In the genomic region with DNA sequence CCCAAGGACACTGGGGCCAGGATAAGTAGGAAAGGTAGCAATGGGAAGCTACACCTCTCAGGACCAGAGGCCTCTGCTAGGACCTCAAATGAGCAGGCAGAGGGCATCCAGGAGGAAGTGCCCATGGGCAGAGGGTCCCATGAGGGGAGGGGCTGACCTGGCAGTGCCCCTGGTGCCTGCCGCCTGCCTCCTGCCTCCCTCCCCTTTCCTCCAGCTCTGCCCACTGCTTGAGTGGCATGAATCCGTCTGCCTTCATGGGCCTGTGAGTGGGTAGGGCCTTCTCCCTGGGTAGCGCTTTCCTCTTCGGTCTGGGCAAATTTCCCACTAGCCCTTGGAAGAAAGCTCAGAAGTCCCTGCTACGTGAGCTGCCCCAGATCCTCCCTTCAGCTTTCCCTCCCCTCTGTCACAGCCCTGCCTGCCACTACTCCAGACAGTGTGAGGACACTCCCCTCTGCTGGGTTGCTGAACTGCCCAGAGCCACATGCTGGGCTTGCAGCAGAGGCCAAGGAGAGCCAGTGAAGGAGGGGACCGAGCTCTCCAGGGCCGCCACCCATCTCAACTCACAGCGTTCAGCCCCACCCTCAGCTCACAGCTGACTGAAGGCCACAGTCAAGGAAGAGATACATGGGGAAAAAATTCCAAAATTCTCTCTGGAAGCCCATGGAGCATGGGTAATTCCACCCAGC, we compare ENCODE assay signal across 12 cellular contexts.
DNase-seq lines count a peak whose midpoint lies in the region; ATAC-seq, FAIRE-seq and TF ChIP-seq lines count a peak whose summit lies in the region.
"Had no signal": no experiment of that assay in that cellular context is flagged by ENCODE, and none has a peak within 500 bp of the region (broad histone marks: within the 10 kb centered on the region; RNA-seq: fewer than 3 reads in every experiment).

No MANE protein-coding gene starts in this region.

- CTCF ChIA-PET in GM12878 (lab: Yijun Ruan, JAX) (interaction anchor here (0.7 kb wide), 1 partner anchor 64 kb away, joined by 4 read pairs; no protein-coding TSS in a partner anchor), HepG2 (lab: Yijun Ruan, JAX; ENCODE audit: low intra/inter-chr PET ratio, low total read pairs) (no interaction called here)

- no peaks in the 10 kb centered on the region for H3K9me3 ChIP-seq in GM12878 (replicated peaks; ENCODE audit: control insufficient read depth, insufficient read depth, low read length)
- H3K9me3 ChIP-seq in HepG2 (ENCODE audit: low read length) = no peaks in the 10 kb centered on the region
- H3K9me3 ChIP-seq in vagina = no peaks in the 10 kb centered on the region

- POLR2A ChIA-PET in GM12878 (lab: Charles Lee) = no interaction called here
- POLR2A ChIA-PET in HepG2 (lab: Yijun Ruan, JAX) = interaction anchor here (1.0 kb wide), 1 partner anchor 11 kb away, joined by 3 read pairs; no protein-coding TSS in a partner anchor

- RAD21 ChIA-PET in GM12878 (lab: Charles Lee; ENCODE audit: unreplicated experiment) = interaction anchor here (0.8 kb wide), 1 partner anchor 193 kb away, joined by 4 read pairs; no protein-coding TSS in a partner anchor

- no peak overlapping the region for H3K9ac ChIP-seq in GM12878 (ENCODE audit: control insufficient read depth, insufficient read depth, low read length)
- no peak overlapping the region for H3K9ac ChIP-seq in HepG2 (ENCODE audit: insufficient read depth, low read depth, low read length)

- in situ Hi-C loops in GM12878 (cut with MboI) (no loop called here), HepG2 (cut with HindIII; ENCODE audit: extremely low pct_ligation_motif_present, low pct_unique_long_range_greater_than_20kb) (no loop called here)

- H2AFZ ChIP-seq in GM12878 (ENCODE audit: control insufficient read depth, low read depth, low read length) (no peak overlapping the region), HepG2 (ENCODE audit: low read length) (no peak overlapping the region)

- intact Hi-C loops in GM12878 (cut with micrococcal nuclease; ENCODE audit: unreplicated experiment) = no loop called here
- intact Hi-C loops in HepG2 (cut with micrococcal nuclease; ENCODE audit: unreplicated experiment) = no loop called here
- intact Hi-C loops in vagina (cut with DNase I) = no loop called here

- BruUV-seq in GM12878 (replicated peaks; lab: Mats Ljungman, UMichigan) = no TSS peak
- no TSS peak for BruUV-seq in HepG2 (replicated peaks; lab: Mats Ljungman, UMichigan)

- ATAC-seq in GM12878 (peak; percentile 31; the same call in 1 of the 3 replicates), HepG2 (peak; percentile 33; the same call in 2 of the 3 replicates)
- ATAC-seq: stimulated activated naive CD8-positive, alpha-beta T cell treated with anti-CD3 and anti-CD28 coated beads, Interleukin-15, Interleukin-2, amounts not matched to agents 100 U/mL and 50 U/mL, for 24 hours had no signal

- H4K20me1 ChIP-seq in GM12878 (ENCODE audit: control insufficient read depth, insufficient read depth) (no peaks in the 10 kb centered on the region), HepG2 (ENCODE audit: insufficient read depth, low read length) (no peaks in the 10 kb centered on the region)

- TF ChIP-seq EP300 in GM12878 (IDR thresholded peaks at IDR 0.05; ENCODE audit: borderline replicate concordance in 1 of 2, control insufficient read depth in 1 of 2, low read depth in 2 of 2, low read length in 2 of 2) (no peak), HepG2 (IDR thresholded peaks at IDR 0.05; ENCODE audit: low read depth in 2 of 2, low read length in 2 of 2) (no peak), HepG2 (CRISPR knock-in tag; IDR thresholded peaks at IDR 0.05; ENCODE audit: borderline replicate concordance) (no peak)

- no peak for TF ChIP-seq RAD21 in GM12878 (IDR thresholded peaks at IDR 0.05; ENCODE audit: insufficient read depth, low read depth, low read length)
- no peak for TF ChIP-seq RAD21 in HepG2 (CRISPR knock-in tag; IDR thresholded peaks at IDR 0.05)

- H3K4me3 ChIP-seq in GM12878 (no peak overlapping the region), HepG2 (replicated peaks in 1 of 3; ENCODE audit: insufficient read depth in 1 of 3, low read depth in 2 of 3, low read length in 3 of 3) (no peak overlapping the region), vagina (no peak overlapping the region)

- H3K4me2 ChIP-seq in GM12878 (ENCODE audit: control insufficient read depth, insufficient read depth) = no peak overlapping the region
- H3K4me2 ChIP-seq in HepG2 (ENCODE audit: low read depth, low read length) = no peak overlapping the region

- TF ChIP-seq POLR2A in GM12878 (IDR thresholded peaks at IDR 0.05; ENCODE audit: low read depth, low read length) = no peak
- TF ChIP-seq POLR2A in HepG2 (IDR thresholded peaks at IDR 0.05; ENCODE audit: insufficient read depth in 1 of 2, low read depth in 2 of 2, low read length in 2 of 2) = no peak
- TF ChIP-seq POLR2A in vagina (IDR thresholded peaks at IDR 0.05) = no peak

- H3K79me2 ChIP-seq in GM12878 (ENCODE audit: control insufficient read depth, insufficient read depth, low read length) (no peaks in the 10 kb centered on the region), HepG2 (ENCODE audit: insufficient read depth, low read length) (no peaks in the 10 kb centered on the region)

- no peaks in the 10 kb centered on the region for H3K36me3 ChIP-seq in GM12878 (ENCODE audit: control insufficient read depth in 2 of 2, insufficient read depth in 2 of 2, low read length in 1 of 2)
- H3K36me3 ChIP-seq in HepG2 (replicated peaks in 1 of 2; ENCODE audit: control insufficient read depth in 1 of 2, insufficient read depth in 2 of 2, low read length in 2 of 2) = no peaks in the 10 kb centered on the region
- H3K36me3 ChIP-seq in vagina = no peaks in the 10 kb centered on the region

- WGBS in GM12878 (ENCODE audit: insufficient coverage, insufficient replicate concordance, low lambda C conversion rate, missing lambda C conversion rate) = 47% methylated on average over 8 of the region's 8 CpGs
- WGBS in HepG2 (ENCODE audit: low lambda C conversion rate) = 32% methylated on average over 5 of the region's 8 CpGs

- SMC1A ChIA-PET in GM12878 (lab: Charles Lee; ENCODE audit: uncharacterized antibody, unreplicated experiment) = interaction anchor here (0.9 kb wide), 1 partner anchor 193 kb away, joined by 3 read pairs; no protein-coding TSS in a partner anchor

- H3K4me1 ChIP-seq in GM12878 (ENCODE audit: control insufficient read depth, insufficient read depth, low read length) = no peaks in the 10 kb centered on the region
- no peaks in the 10 kb centered on the region for H3K4me1 ChIP-seq in HepG2 (ENCODE audit: insufficient read depth, low read length)
- peaks cover 12% of the 10 kb centered on the region for H3K4me1 ChIP-seq in vagina

- DNase-seq in activated effector memory CD4-positive, alpha-beta T cell treated with anti-CD3 and anti-CD28 coated beads, Interleukin-2, amount 50 U/mL, for 16 hours = peak; percentile 55
- no peak for DNase-seq in activated effector memory CD4-positive, alpha-beta T cell treated with Interleukin-2 at 50 U/mL for 16 hours
- no peak for DNase-seq in GM12878 (ENCODE audit: low read depth, low spot score)
- no peak for DNase-seq in HepG2 (ENCODE audit: low spot score)
- peak; percentile 70 to 86 for DNase-seq in vagina (ENCODE audit: extremely low spot score in 2 of 2)
- DNase-seq in NCI-H2196 treated with DMSO at 0.1 percent for 48 hours (lab: John Stamatoyannopoulos, UW; ENCODE audit: unreplicated experiment) = no peak
- no peak for DNase-seq in DMS153 (lab: John Stamatoyannopoulos, UW)
- no peak for DNase-seq in cerebellar nuclear complex (lab: John Stamatoyannopoulos, UW)
- DNase-seq: stimulated activated naive CD8-positive, alpha-beta T cell treated with anti-CD3 and anti-CD28 coated beads, Interleukin-15, Interleukin-2, amounts not matched to agents 100 U/mL and 50 U/mL, for 24 hours had no signal

- H3K27ac ChIP-seq in GM12878 (ENCODE audit: control insufficient read depth, insufficient read depth) = no peak overlapping the region
- H3K27ac ChIP-seq in HepG2 (ENCODE audit: extremely low read length, insufficient read depth, low read length) = no peak overlapping the region
- H3K27ac ChIP-seq in vagina = no peak overlapping the region
- H3K27ac ChIP-seq: C4-2B had no signal

- FAIRE-seq in GM12878 (lab: Jason Lieb, UNC) (no peak), HepG2 (lab: Jason Lieb, UNC) (no peak)
- FAIRE-seq: H54, TTC549 had no signal

- TF ChIP-seq CTCF in GM12878 (IDR thresholded peaks at IDR 0.05 in 2 of 3, conservative IDR thresholded peaks at IDR 0.05 in 1 of 3; ENCODE audit: control insufficient read depth in 2 of 3, extremely low read depth in 1 of 3, insufficient read depth in 1 of 3, low read depth in 3 of 3, low read length in 3 of 3) (no peak), HepG2 (CRISPR knock-in tag; IDR thresholded peaks at IDR 0.05) (0 out of 2 replicates have a peak, but pooled peaks have one; percentile 21), vagina (IDR thresholded peaks at IDR 0.05) (no peak)

- H3K27me3 ChIP-seq in GM12878 (replicated peaks in 1 of 2; ENCODE audit: control insufficient read depth in 2 of 2, insufficient read depth in 2 of 2, low read length in 1 of 2) (no peaks in the 10 kb centered on the region), HepG2 (ENCODE audit: control insufficient read depth in 1 of 2, insufficient read depth in 2 of 2, low read length in 2 of 2) (0 out of 5 replicates have a peak, but pooled peaks cover 0 to 8% of the 10 kb centered on the region in 2 experiments), vagina (no peaks in the 10 kb centered on the region)

TF ChIP-seq in GM12878, 131 proteins besides CTCF, POLR2A, EP300 and RAD21 (continues in another document):
- TF ChIP-seq STAT1 (conservative IDR thresholded peaks at IDR 0.05) (no peak), ATF7 (IDR thresholded peaks at IDR 0.05; ENCODE audit: low read depth) (no peak), CHD2 (IDR thresholded peaks at IDR 0.05; ENCODE audit: borderline replicate concordance, low read depth, low read length) (no peak), SIX5 (IDR thresholded peaks at IDR 0.05; ENCODE audit: low read depth, low read length, severe bottlenecking) (no peak), SMC3 (IDR thresholded peaks at IDR 0.05; ENCODE audit: borderline replicate concordance, low read length) (no peak), SRF (IDR thresholded peaks at IDR 0.05; ENCODE audit: low read depth in 2 of 2, low read length in 2 of 2) (no peak), ZNF24 (IDR thresholded peaks at IDR 0.05) (no peak)

TF ChIP-seq in HepG2, 621 proteins besides CTCF, POLR2A, EP300 and RAD21:
- no peak for TF ChIP-seq NRL (CRISPR knock-in tag; IDR thresholded peaks at IDR 0.05; ENCODE audit: borderline replicate concordance)
- TF ChIP-seq PAF1 (CRISPR knock-in tag; IDR thresholded peaks at IDR 0.05) = no peak
- TF ChIP-seq PTBP1 (IDR thresholded peaks at IDR 0.05; ENCODE audit: low read depth, low read length, poor library complexity, severe bottlenecking) = no peak
- TF ChIP-seq ZNF878 (CRISPR knock-in tag; IDR thresholded peaks at IDR 0.05) = no peak
- TF ChIP-seq, protein P1, sequence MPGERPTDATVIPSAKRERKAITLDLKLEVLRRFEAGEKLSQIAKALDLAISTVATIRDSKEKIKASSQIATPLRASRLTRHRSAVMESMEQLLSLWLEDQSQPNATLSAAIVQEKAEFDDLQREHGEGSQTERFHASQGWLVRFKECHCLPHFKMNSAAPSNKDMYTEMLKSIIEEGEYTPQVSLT (CRISPR knock-in tag; IDR thresholded peaks at IDR 0.05; ENCODE audit: borderline replicate concordance, low read depth) = no peak

Comparison
In these comparisons a context has a peak if more than half of its experiments do, and no peak if none do; other contexts are left out.
1. DNase-seq: peak in activated effector memory CD4-positive, alpha-beta T cell treated with anti-CD3 and anti-CD28 coated beads, Interleukin-2, amount 50 U/mL, for 16 hours (single experiment) and vagina (2 of 2); none in activated effector memory CD4-positive, alpha-beta T cell treated with Interleukin-2 at 50 U/mL for 16 hours (single experiment), GM12878 (single experiment), HepG2 (single experiment), NCI-H2196 treated with DMSO at 0.1 percent for 48 hours (single experiment), DMS153 (single experiment) and cerebellar nuclear complex (0 of 2).